ENCODE assay signal across 7 cellular contexts in the genomic region with DNA sequence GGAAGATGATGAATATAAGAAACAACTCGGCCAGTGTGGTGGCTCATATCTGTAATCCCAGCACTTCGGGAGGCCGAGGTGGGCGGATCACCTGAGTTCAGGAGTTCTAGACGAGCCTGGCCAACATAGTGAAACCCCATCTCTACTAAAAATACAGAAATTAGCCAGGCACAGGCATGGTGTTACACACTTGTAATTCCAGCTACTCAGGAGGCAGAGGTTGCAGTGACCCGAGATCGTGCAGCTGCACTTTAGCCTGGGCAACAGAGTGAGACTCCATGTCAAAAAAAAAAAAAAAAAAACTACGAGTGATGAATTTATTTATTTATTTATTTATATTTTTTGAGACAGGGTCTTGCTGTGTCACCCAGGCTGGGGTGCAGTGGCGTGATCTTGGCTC. TPM values are rescaled to one million over a fixed set of nuclear protein-coding genes. Genes with fewer than 3 reads are reported as not detected.
"Had no signal": no experiment of that assay in that cellular context is flagged by ENCODE, and none has a peak within 500 bp of the region (broad histone marks: within the 10 kb centered on the region; RNA-seq: fewer than 3 reads in every experiment).

No MANE protein-coding gene starts in this region.

RNA-seq across cellular contexts. Expression of gene SLC23A1, which starts 35.2 kb away (rescaled TPM):
- total RNA-seq: activated naive CD8-positive, alpha-beta T cell treated with anti-CD3 and anti-CD28 coated beads for 36 hours; activated T-cell treated with anti-CD3 and anti-CD28 coated beads, Interleukin-2, amount 50 U/mL, for 4 hours; aorta; astrocyte; cardiac septum; cerebellum had no signal
- polyA plus RNA-seq: adrenal gland had no signal

RNA-seq across cellular contexts. Expression of gene MZB1, which starts 41.9 kb away (rescaled TPM):
- total RNA-seq: astrocyte had no signal
